8 cellular contexts compared by ENCODE assay signal in the genomic region with DNA sequence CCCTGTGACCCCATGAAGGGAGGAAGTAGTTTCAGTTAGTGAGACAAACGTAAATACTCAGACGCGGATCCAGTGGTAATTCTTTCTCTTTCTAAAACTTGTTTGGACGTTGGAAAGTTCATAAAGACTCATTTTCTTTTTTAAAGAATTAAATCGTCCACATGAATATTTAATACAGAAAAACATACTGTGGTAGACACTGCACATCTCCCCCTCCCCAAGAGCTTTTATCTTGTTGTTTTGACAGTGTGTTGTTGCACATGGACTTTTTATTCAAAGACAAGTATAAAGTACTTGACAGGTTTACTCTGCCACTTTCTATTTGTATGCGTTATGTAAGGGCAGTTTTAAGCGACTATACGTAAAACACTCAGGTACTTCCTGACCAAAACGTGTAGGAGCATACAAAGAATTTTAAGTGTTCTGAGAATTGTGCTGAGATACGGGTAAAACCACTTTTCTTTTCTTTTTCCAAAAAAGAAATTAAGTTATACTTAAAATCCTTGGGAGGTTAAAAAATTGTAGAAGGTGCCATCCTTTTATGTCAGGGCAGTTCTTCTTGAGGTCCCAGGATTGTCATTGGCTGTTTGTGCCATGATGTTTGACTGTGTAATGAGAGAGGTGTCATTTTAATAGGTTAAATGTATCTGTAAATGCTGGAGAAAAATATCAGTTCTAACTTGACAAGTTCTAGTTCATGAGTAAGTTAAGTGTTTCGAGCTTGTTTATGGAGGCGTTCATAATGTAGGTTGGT. TPM values are rescaled to one million over a fixed set of nuclear protein-coding genes. Genes with fewer than 3 reads are reported as not detected.
A peak's percentile ranks its signal among the peaks of the same experiment; 100 is the strongest.
DNase-seq lines count a peak whose midpoint lies in the region; ATAC-seq, FAIRE-seq and TF ChIP-seq lines count a peak whose summit lies in the region.

No MANE protein-coding gene starts in this region.

- TF ChIP-seq CTCF in AG04449 (IDR thresholded peaks at IDR 0.05; ENCODE audit: insufficient read depth, low read length, missing control alignments) (no peak), astrocyte (IDR thresholded peaks at IDR 0.05; ENCODE audit: insufficient read depth, low read depth, low read length) (no peak), kidney epithelial cell (IDR thresholded peaks at IDR 0.05; ENCODE audit: insufficient read depth, low read length, poor library complexity, severe bottlenecking) (no peak)

- peak overlapping the region; percentile 85 for H3K4me2 ChIP-seq in astrocyte (ENCODE audit: low read length)

- no peak for ATAC-seq in GM19467 (IDR thresholded peaks at IDR 0.05; ENCODE audit: unreplicated experiment)

- H3K4me3 ChIP-seq in AG04449 (ENCODE audit: low read depth, low read length) (peak overlapping the region; percentile 75), astrocyte (ENCODE audit: insufficient read depth, low read depth, low read length) (peak overlapping the region; percentile 93), kidney epithelial cell (ENCODE audit: low read depth, low read length) (peak overlapping the region; percentile 72)

- CTCF ChIA-PET in AG04449 (lab: Yijun Ruan, JAX), result interaction anchor here (1.5 to 6.1 kb wide), 5 partner anchors 7 to 128 kb away, joined by 3 to 46 read pairs (median 15); no protein-coding TSS in a partner anchor

- H3K27me3 ChIP-seq in astrocyte (ENCODE audit: insufficient read depth, low read length) (no peaks in the 10 kb centered on the region), kidney epithelial cell (ENCODE audit: control insufficient read depth, insufficient read depth, low read length) (no peaks in the 10 kb centered on the region)

- peaks cover 9% of the 10 kb centered on the region for H3K4me1 ChIP-seq in astrocyte (ENCODE audit: insufficient read depth, low read length)

- no peaks in the 10 kb centered on the region for H3K27me3 Mint-ChIP-seq in astrocyte (ENCODE audit: low read depth, unreplicated experiment)
- no peaks in the 10 kb centered on the region for H3K27me3 Mint-ChIP-seq in stimulated activated naive CD8-positive, alpha-beta T cell treated with anti-CD3 and anti-CD28 coated beads, Interleukin-15, Interleukin-2, amounts not matched to agents 100 ng/mL and 50 ng/mL, for 24 hours

- FAIRE-seq in GM12891 (lab: Jason Lieb, UNC) (peak; percentile 40), astrocyte (lab: Jason Lieb, UNC) (no peak)

- H3K4me1 Mint-ChIP-seq in astrocyte (ENCODE audit: low read depth, unreplicated experiment), result peaks cover 18% of the 10 kb centered on the region
- H3K4me1 Mint-ChIP-seq in stimulated activated naive CD8-positive, alpha-beta T cell treated with anti-CD3 and anti-CD28 coated beads, Interleukin-15, Interleukin-2, amounts not matched to agents 100 ng/mL and 50 ng/mL, for 24 hours (ENCODE audit: low read depth), result peaks cover 65% of the 10 kb centered on the region

- H2AFZ ChIP-seq in astrocyte (ENCODE audit: low read depth, low read length), result peak overlapping the region; percentile 66

- peaks cover 96% of the 10 kb centered on the region for H3K79me2 ChIP-seq in astrocyte (ENCODE audit: insufficient read depth, low read length)

- POLR2A ChIA-PET in AG04449 (lab: Yijun Ruan, JAX), result no interaction called here

- H3K4me3 Mint-ChIP-seq in astrocyte (ENCODE audit: unreplicated experiment), result peak overlapping the region; percentile 94
- peak overlapping the region; percentile 98 for H3K4me3 Mint-ChIP-seq in stimulated activated naive CD8-positive, alpha-beta T cell treated with anti-CD3 and anti-CD28 coated beads, Interleukin-15, Interleukin-2, amounts not matched to agents 100 ng/mL and 50 ng/mL, for 24 hours

- H3K36me3 ChIP-seq in astrocyte (ENCODE audit: insufficient read depth, low read length) (no peaks in the 10 kb centered on the region), kidney epithelial cell (ENCODE audit: control insufficient read depth, insufficient read depth, low read length) (no peaks in the 10 kb centered on the region)

- TF ChIP-seq POLR2A in GM12891 (IDR thresholded peaks at IDR 0.05; ENCODE audit: low read depth, low read length), result no peak

- H3K36me3 Mint-ChIP-seq in astrocyte (ENCODE audit: low read depth, unreplicated experiment), result no peaks in the 10 kb centered on the region
- H3K36me3 Mint-ChIP-seq in stimulated activated naive CD8-positive, alpha-beta T cell treated with anti-CD3 and anti-CD28 coated beads, Interleukin-15, Interleukin-2, amounts not matched to agents 100 ng/mL and 50 ng/mL, for 24 hours (ENCODE audit: low read depth), result peaks cover 6% of the 10 kb centered on the region

- H3K9ac ChIP-seq in astrocyte (ENCODE audit: low read length), result peak overlapping the region; percentile 98

- H3K9me3 ChIP-seq in astrocyte (ENCODE audit: insufficient read depth, low read depth, low read length), result no peaks in the 10 kb centered on the region

- peak overlapping the region; percentile 93 for H3K27ac ChIP-seq in astrocyte (ENCODE audit: low read depth, low read length)

- DNase-seq in AG04449 (ENCODE audit: low read depth, low spot score), result no peak
- no peak for DNase-seq in GM12891 (ENCODE audit: insufficient read length, low spot score)
- DNase-seq in NCI-H2227 (lab: John Stamatoyannopoulos, UW; ENCODE audit: unreplicated experiment), result peak; percentile 34
- DNase-seq in astrocyte (ENCODE audit: low read depth), result peak; percentile 48
- DNase-seq in kidney epithelial cell (ENCODE audit: low read depth), result no peak
- no peak for DNase-seq in mucosa of gallbladder (ENCODE audit: low spot score)

- H3K9me3 Mint-ChIP-seq in astrocyte (ENCODE audit: unreplicated experiment), result no peaks in the 10 kb centered on the region
- H3K9me3 Mint-ChIP-seq in stimulated activated naive CD8-positive, alpha-beta T cell treated with anti-CD3 and anti-CD28 coated beads, Interleukin-15, Interleukin-2, amounts not matched to agents 100 ng/mL and 50 ng/mL, for 24 hours, result no peaks in the 10 kb centered on the region

- H3K27ac Mint-ChIP-seq in astrocyte (ENCODE audit: unreplicated experiment), result peak overlapping the region; percentile 97
- H3K27ac Mint-ChIP-seq in stimulated activated naive CD8-positive, alpha-beta T cell treated with anti-CD3 and anti-CD28 coated beads, Interleukin-15, Interleukin-2, amounts not matched to agents 100 ng/mL and 50 ng/mL, for 24 hours, result peak overlapping the region; percentile 98

- H4K20me1 ChIP-seq in astrocyte (ENCODE audit: insufficient read depth, low read length), result peaks cover 74% of the 10 kb centered on the region

TF ChIP-seq in GM12891, 5 proteins besides CTCF, POLR2A, EP300 and RAD21:
- TF ChIP-seq POLR2AphosphoS5 (IDR thresholded peaks at IDR 0.05; ENCODE audit: low read depth, low read length) (no peak), POU2F2 (IDR thresholded peaks at IDR 0.05; ENCODE audit: low read depth, low read length) (no peak), SPI1 (IDR thresholded peaks at IDR 0.05; ENCODE audit: low read depth, low read length) (peak; percentile 30; the same call in 1 of the 2 replicates), PAX5 (IDR thresholded peaks at IDR 0.05; ENCODE audit: insufficient read depth, low read length, severe bottlenecking) (no peak)

RNA-seq across cellular contexts. Expression of a gene that starts 1.3 kb away (rescaled TPM):
- polyA plus RNA-seq in GM12891 (2012; ENCODE audit: low read depth, missing spikeins), result 12.6 TPM
- total RNA-seq in astrocyte, result 38.4 and 45.3 TPM in 2 replicates
- 21.1 and 21.8 TPM in 2 replicates for total RNA-seq in kidney epithelial cell
- 60.9 TPM for total RNA-seq in mucosa of gallbladder

Comparison
In these comparisons a context has a peak if more than half of its experiments do, and no peak if none do; other contexts are left out.
1. DNase-seq: peak in NCI-H2227 (single experiment) and astrocyte (single experiment); none in AG04449 (single experiment), GM12891 (single experiment), kidney epithelial cell (single experiment) and mucosa of gallbladder (single experiment).
2. Peak in every context shown above with its lines, with median percentiles within 50 percentile points of each other: H3K4me3 ChIP-seq.